Comparison of ENCODE assay signal across 2 cellular contexts in the genomic region with DNA sequence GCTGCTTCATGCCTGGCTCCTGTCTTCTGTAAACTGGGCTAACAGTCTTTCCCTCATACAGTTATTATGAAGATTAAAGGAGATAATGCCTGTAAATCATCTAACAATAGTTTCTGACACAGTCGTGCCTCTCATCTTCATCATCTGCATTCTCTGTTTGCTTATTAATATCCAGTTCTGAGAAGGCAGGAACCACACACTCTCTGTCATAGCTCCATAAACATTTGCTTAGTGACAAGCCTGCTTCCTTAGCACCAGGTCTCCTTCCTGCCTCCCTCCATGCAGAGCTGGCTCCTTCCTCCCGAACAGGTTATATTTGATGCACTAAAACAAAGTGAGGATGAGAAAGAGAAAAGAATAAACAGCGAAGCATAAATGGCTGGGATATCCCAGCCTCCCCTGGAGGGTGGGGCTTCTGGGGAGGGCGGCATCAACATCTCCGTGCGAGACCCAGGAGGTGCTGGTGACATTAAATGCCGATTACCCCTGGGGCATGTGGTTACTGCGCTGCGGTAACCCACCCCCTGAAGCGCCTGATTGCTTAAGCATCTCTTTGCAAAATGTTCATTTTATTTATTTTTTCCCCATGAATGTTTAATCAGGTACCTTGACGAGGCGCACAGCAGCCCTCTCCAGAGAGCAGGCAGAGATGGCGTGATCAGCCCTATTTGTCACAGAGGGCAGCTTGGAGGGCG.
TF ChIP-seq lines count a peak whose summit lies in the region.

No MANE protein-coding gene starts in this region.

TF ChIP-seq in HEK293, 187 proteins besides CTCF, POLR2A, EP300 and RAD21 (continued from another document):
- TF ChIP-seq GLIS2 (tag by site-specific recombination; IDR thresholded peaks at IDR 0.05) (peak; percentile 34; the same call in 1 of the 2 replicates), HOXC10 (CRISPR knock-in tag; IDR thresholded peaks at IDR 0.05) (no peak), ZNF404 (tag by site-specific recombination; IDR thresholded peaks at IDR 0.05) (no peak), ZNF416 (tag by site-specific recombination; IDR thresholded peaks at IDR 0.05) (no peak), GLI2 (tag by site-specific recombination; IDR thresholded peaks at IDR 0.05; ENCODE audit: borderline replicate concordance, low read depth) (no peak), ZIC2 (tag by site-specific recombination; IDR thresholded peaks at IDR 0.05) (peak; percentile 92), ZNF555 (tag by site-specific recombination; conservative IDR thresholded peaks at IDR 0.05) (no peak), ZBTB1 (tag by site-specific recombination; IDR thresholded peaks at IDR 0.05) (no peak), ZNF529 (tag by site-specific recombination; IDR thresholded peaks at IDR 0.05; ENCODE audit: insufficient replicate concordance) (no peak), ZNF2 (tag by site-specific recombination; IDR thresholded peaks at IDR 0.05) (no peak), ZNF292 (tag by site-specific recombination; IDR thresholded peaks at IDR 0.05; ENCODE audit: borderline replicate concordance, low read depth) (no peak), ZNF433 (tag by site-specific recombination; IDR thresholded peaks at IDR 0.05; ENCODE audit: low read depth) (no peak), ZFP69B (tag by site-specific recombination; IDR thresholded peaks at IDR 0.05) (no peak)
- TF ChIP-seq, protein P1, sequence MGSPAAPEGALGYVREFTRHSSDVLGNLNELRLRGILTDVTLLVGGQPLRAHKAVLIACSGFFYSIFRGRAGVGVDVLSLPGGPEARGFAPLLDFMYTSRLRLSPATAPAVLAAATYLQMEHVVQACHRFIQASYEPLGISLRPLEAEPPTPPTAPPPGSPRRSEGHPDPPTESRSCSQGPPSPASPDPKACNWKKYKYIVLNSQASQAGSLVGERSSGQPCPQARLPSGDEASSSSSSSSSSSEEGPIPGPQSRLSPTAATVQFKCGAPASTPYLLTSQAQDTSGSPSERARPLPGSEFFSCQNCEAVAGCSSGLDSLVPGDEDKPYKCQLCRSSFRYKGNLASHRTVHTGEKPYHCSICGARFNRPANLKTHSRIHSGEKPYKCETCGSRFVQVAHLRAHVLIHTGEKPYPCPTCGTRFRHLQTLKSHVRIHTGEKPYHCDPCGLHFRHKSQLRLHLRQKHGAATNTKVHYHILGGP (tag by site-specific recombination; IDR thresholded peaks at IDR 0.05) = no peak
TF ChIP-seq in HEK293: peak in this region for 8.

TF ChIP-seq in neural cell, 6 proteins besides CTCF, POLR2A, EP300 and RAD21 (continued from another document):
- TF ChIP-seq, protein P2, sequence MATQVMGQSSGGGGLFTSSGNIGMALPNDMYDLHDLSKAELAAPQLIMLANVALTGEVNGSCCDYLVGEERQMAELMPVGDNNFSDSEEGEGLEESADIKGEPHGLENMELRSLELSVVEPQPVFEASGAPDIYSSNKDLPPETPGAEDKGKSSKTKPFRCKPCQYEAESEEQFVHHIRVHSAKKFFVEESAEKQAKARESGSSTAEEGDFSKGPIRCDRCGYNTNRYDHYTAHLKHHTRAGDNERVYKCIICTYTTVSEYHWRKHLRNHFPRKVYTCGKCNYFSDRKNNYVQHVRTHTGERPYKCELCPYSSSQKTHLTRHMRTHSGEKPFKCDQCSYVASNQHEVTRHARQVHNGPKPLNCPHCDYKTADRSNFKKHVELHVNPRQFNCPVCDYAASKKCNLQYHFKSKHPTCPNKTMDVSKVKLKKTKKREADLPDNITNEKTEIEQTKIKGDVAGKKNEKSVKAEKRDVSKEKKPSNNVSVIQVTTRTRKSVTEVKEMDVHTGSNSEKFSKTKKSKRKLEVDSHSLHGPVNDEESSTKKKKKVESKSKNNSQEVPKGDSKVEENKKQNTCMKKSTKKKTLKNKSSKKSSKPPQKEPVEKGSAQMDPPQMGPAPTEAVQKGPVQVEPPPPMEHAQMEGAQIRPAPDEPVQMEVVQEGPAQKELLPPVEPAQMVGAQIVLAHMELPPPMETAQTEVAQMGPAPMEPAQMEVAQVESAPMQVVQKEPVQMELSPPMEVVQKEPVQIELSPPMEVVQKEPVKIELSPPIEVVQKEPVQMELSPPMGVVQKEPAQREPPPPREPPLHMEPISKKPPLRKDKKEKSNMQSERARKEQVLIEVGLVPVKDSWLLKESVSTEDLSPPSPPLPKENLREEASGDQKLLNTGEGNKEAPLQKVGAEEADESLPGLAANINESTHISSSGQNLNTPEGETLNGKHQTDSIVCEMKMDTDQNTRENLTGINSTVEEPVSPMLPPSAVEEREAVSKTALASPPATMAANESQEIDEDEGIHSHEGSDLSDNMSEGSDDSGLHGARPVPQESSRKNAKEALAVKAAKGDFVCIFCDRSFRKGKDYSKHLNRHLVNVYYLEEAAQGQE (IDR thresholded peaks at IDR 0.05; ENCODE audit: borderline replicate concordance) = no peak
- no peak for TF ChIP-seq MXI1 (conservative IDR thresholded peaks at IDR 0.05; ENCODE audit: poor library complexity, severe bottlenecking)
